In the genomic region with DNA sequence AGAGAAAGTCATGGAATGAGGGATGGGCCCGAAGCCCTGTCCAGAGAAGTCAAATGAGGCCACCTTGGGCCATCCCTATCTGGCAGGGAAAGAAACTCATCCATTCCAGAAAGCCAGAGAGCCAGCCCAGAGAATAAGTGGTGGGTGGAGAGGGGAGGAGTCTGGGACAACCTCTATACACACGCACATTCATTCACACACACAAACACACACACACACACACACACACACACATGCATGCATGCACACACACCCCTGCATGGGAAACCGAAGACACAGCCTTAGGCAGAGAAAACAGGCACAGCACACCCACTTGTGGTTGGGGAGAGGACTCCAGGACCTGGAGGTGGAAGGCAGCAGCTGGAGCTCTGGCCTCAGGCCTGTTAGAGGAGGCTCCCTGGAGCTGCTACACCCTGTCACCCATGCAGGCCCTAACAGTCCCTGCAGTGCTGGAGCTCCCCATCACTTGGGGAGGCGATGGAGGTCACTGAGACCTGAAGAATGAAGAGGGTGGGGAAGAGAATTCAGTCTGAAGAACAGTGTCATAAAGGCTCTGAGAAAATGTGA, we compare ENCODE assay signal across 8 cellular contexts. TPM values are rescaled to one million over a fixed set of nuclear protein-coding genes. Genes with fewer than 3 reads are reported as not detected.
DNase-seq lines count a peak whose midpoint lies in the region; ATAC-seq and TF ChIP-seq lines count a peak whose summit lies in the region.

No MANE protein-coding gene starts in this region.

- POLR2A ChIA-PET in Caco-2 (lab: Charles Lee) (no interaction called here), PC-3 (lab: Charles Lee; ENCODE audit: unreplicated experiment) (no interaction called here)

- H2AFZ ChIP-seq in PC-3 (ENCODE audit: low read length) (no peak overlapping the region), osteoblast (ENCODE audit: low read length) (no peak overlapping the region)

- TF ChIP-seq CTCF in Caco-2 (IDR thresholded peaks at IDR 0.05; ENCODE audit: insufficient read depth in 1 of 2, low read depth in 1 of 2, low read length in 1 of 2, severe bottlenecking in 1 of 2, unreplicated experiment in 1 of 2) (peak; percentile 8 to 18), PC-3 (conservative IDR thresholded peaks at IDR 0.05; ENCODE audit: low read depth, low read length) (no peak), osteoblast (IDR thresholded peaks at IDR 0.05; ENCODE audit: extremely low read depth, low read depth, low read length) (peak; percentile 24)

- H3K27ac ChIP-seq in PC-3 (ENCODE audit: low read length) (no peak overlapping the region), osteoblast (ENCODE audit: low read depth, low read length) (peak overlapping the region; percentile 21), caudate nucleus (ENCODE audit: low read depth, low read length) (no peak overlapping the region)

- intact Hi-C loops in Caco-2 (cut with micrococcal nuclease; ENCODE audit: unreplicated experiment) (loop anchor here (1.0 to 2.0 kb wide), 2 partner anchors 16 to 116 kb away; no protein-coding TSS in a partner anchor), PC-3 (cut with micrococcal nuclease) (loop anchor here (10.0 kb wide), 1 partner anchor 502 kb away; no protein-coding TSS in a partner anchor)

- H3K9me3 Mint-ChIP-seq in Caco-2 (ENCODE audit: unreplicated experiment) = peaks cover 23% of the 10 kb centered on the region

- no peaks in the 10 kb centered on the region for H3K27me3 Mint-ChIP-seq in Caco-2 (ENCODE audit: insufficient read depth, unreplicated experiment)

- no peaks in the 10 kb centered on the region for H3K9me2 ChIP-seq in PC-3 (replicated peaks; ENCODE audit: low read length)

- H3K9ac ChIP-seq in PC-3 (ENCODE audit: low read length) = no peak overlapping the region

- DNase-seq in Caco-2 (peak; percentile 74 to 84), PC-3 (no peak), fibroblast of peridontal ligament (ENCODE audit: extremely low read depth) (peak; percentile 67), osteoblast (ENCODE audit: insufficient read length, low spot score, missing footprints) (peak; percentile 58), NCI-H1092 treated with DMSO at 0.1 percent for 48 hours (lab: John Stamatoyannopoulos, UW) (no peak), caudate nucleus (lab: John Stamatoyannopoulos, UW) (no peak)

- H3K79me2 ChIP-seq in PC-3 (ENCODE audit: low read length) (no peaks in the 10 kb centered on the region), osteoblast (ENCODE audit: insufficient read depth, low read length) (no peaks in the 10 kb centered on the region)

- H3K4me3 ChIP-seq in Caco-2 (ENCODE audit: low read depth, low read length) (no peak overlapping the region), PC-3 (ENCODE audit: low read length) (no peak overlapping the region), osteoblast (ENCODE audit: insufficient read depth, low read length) (no peak overlapping the region)

- H3K4me1 ChIP-seq in Caco-2 (peaks cover 22% of the 10 kb centered on the region), PC-3 (ENCODE audit: insufficient read depth, low read length) (no peaks in the 10 kb centered on the region), osteoblast (ENCODE audit: insufficient read depth, low read length) (peaks cover 4% of the 10 kb centered on the region)

- no peaks in the 10 kb centered on the region for H3F3A ChIP-seq in PC-3 (ENCODE audit: low read length, unreplicated experiment)

- CTCF ChIA-PET in Caco-2 (lab: Charles Lee) (interaction anchor here (0.7 to 1.3 kb wide), 8 partner anchors 9 to 146 kb away, joined by 3 to 8 read pairs (median 5); no protein-coding TSS in a partner anchor), PC-3 (lab: Charles Lee) (no interaction called here)

- no peak overlapping the region for H3K4me2 ChIP-seq in PC-3 (ENCODE audit: low read length)
- H3K4me2 ChIP-seq in osteoblast (ENCODE audit: insufficient read depth, low read length) = no peak overlapping the region

- peaks cover 11% of the 10 kb centered on the region for H3K36me3 Mint-ChIP-seq in Caco-2 (ENCODE audit: insufficient read depth, unreplicated experiment)

- no peaks in the 10 kb centered on the region for H4K20me1 ChIP-seq in PC-3 (ENCODE audit: low read length)
- peaks cover 3% of the 10 kb centered on the region for H4K20me1 ChIP-seq in osteoblast (ENCODE audit: insufficient read depth, low read length)

- no TSS peak for BruUV-seq in Caco-2 (replicated peaks; lab: Mats Ljungman, UMichigan)
- no TSS peak for BruUV-seq in PC-3 (replicated peaks; lab: Mats Ljungman, UMichigan)

- H3K9me3 ChIP-seq in Caco-2 (peaks cover 10% of the 10 kb centered on the region), PC-3 (ENCODE audit: low read length) (no peaks in the 10 kb centered on the region), osteoblast (ENCODE audit: low read depth, low read length) (no peaks in the 10 kb centered on the region)

- ATAC-seq in PC-3 = peak; percentile 37; the same call in 1 of the 2 replicates
- no peak for ATAC-seq in GM19351 (IDR thresholded peaks at IDR 0.05; ENCODE audit: unreplicated experiment)
- no peak for ATAC-seq in HG03432 (IDR thresholded peaks at IDR 0.05; ENCODE audit: unreplicated experiment)

- peak overlapping the region; percentile 62 for H3K27ac Mint-ChIP-seq in Caco-2 (ENCODE audit: unreplicated experiment)

- H3K4me1 Mint-ChIP-seq in Caco-2 (ENCODE audit: low read depth, unreplicated experiment) = peaks cover 34% of the 10 kb centered on the region

- H3K27me3 ChIP-seq in Caco-2 (replicated peaks; ENCODE audit: control insufficient read depth, insufficient read depth, low read length) (no peaks in the 10 kb centered on the region), PC-3 (ENCODE audit: low read length) (no peaks in the 10 kb centered on the region), osteoblast (ENCODE audit: insufficient read depth, low read length) (no peaks in the 10 kb centered on the region)

- H3K36me3 ChIP-seq in Caco-2 (ENCODE audit: control insufficient read depth, insufficient read depth, low read length) (no peaks in the 10 kb centered on the region; the same call in 1 of the 2 replicates), PC-3 (ENCODE audit: low read depth, low read length) (no peaks in the 10 kb centered on the region), osteoblast (ENCODE audit: insufficient read depth, low read length) (peaks cover 63% of the 10 kb centered on the region)

- H3K4me3 Mint-ChIP-seq in Caco-2 (ENCODE audit: unreplicated experiment) = peak overlapping the region; percentile 3

RNA-seq across cellular contexts. Expression of a gene that starts 38.0 kb away (rescaled TPM):
- total RNA-seq in Caco-2 (2022) (131 and 142 TPM in 2 replicates), PC-3 (2014; rRNA removed) (4.5 and 4.8 TPM in 2 replicates), osteoblast (1,700 and 2,120 TPM in 2 replicates)

Comparison
In these comparisons a context has a peak if more than half of its experiments do, and no peak if none do; other contexts are left out.
1. DNase-seq: peak in Caco-2 (2 of 2), fibroblast of peridontal ligament (single experiment) and osteoblast (single experiment); none in PC-3 (single experiment), NCI-H1092 treated with DMSO at 0.1 percent for 48 hours (single experiment) and caudate nucleus (0 of 61).
2. RNA of a gene that starts 38.0 kb away (total RNA-seq): 1,700 to 2,120 TPM in osteoblast and 131 to 142 TPM in Caco-2; 4.5 to 4.8 TPM in PC-3; every median in the first group is over 10 times any median in the second.